ENCODE assay signal across 10 cellular contexts in genomic region chr5:90472783-90473182, GRCh38. TPM values are rescaled to one million over a fixed set of nuclear protein-coding genes. Genes with fewer than 3 reads are reported as not detected.
DNase-seq lines count a peak whose midpoint lies in the region; ATAC-seq and TF ChIP-seq lines count a peak whose summit lies in the region.
"Had no signal": no experiment of that assay in that cellular context is flagged by ENCODE, and none has a peak within 500 bp of the region (broad histone marks: within the 10 kb centered on the region; RNA-seq: fewer than 3 reads in every experiment).

No MANE protein-coding gene starts in this region.

- TF ChIP-seq POLR2A in Peyer's patch (IDR thresholded peaks at IDR 0.05) (no peak), prostate gland (IDR thresholded peaks at IDR 0.05) (no peak)

- H3K4me1 ChIP-seq in Peyer's patch (peaks cover 0 to 11% (median 0%) of the 10 kb centered on the region in 4 donors), prostate gland (replicated peaks) (no peaks in the 10 kb centered on the region)

- H3K27me3 ChIP-seq in Peyer's patch (no peaks in the 10 kb centered on the region), prostate gland (replicated peaks; ENCODE audit: insufficient read depth) (no peaks in the 10 kb centered on the region)

- DNase-seq in GM12864 (ENCODE audit: low read depth), result no peak
- DNase-seq in Peyer's patch, result no peak
- DNase-seq in epithelial cell of proximal tubule (ENCODE audit: low read depth), result no peak
- no peak for DNase-seq in prostate gland (ENCODE audit: low spot score)
- DNase-seq in CD1c-positive myeloid dendritic cell (ENCODE audit: extremely low spot score), result no peak
- DNase-seq in hepatic stellate cell (ENCODE audit: low spot score), result no peak
- no peak for DNase-seq in NCI-H524 (lab: John Stamatoyannopoulos, UW)
- DNase-seq: activated CD8-positive, alpha-beta memory T cell treated with anti-CD3 and anti-CD28 coated beads, Interleukin-2, amount 50 U/mL, for 48 hours had no signal

- no peak for TF ChIP-seq CTCF in GM12864 (IDR thresholded peaks at IDR 0.05; ENCODE audit: low read depth, low read length, missing control alignments)
- no peak for TF ChIP-seq CTCF in Peyer's patch (IDR thresholded peaks at IDR 0.05)
- no peak for TF ChIP-seq CTCF in epithelial cell of proximal tubule (conservative IDR thresholded peaks at IDR 0.05; ENCODE audit: low read depth, low read length)
- TF ChIP-seq CTCF in prostate gland (IDR thresholded peaks at IDR 0.05), result no peak

- no peaks in the 10 kb centered on the region for H3K36me3 ChIP-seq in Peyer's patch
- H3K36me3 ChIP-seq in prostate gland, result no peaks in the 10 kb centered on the region
- H3K36me3 ChIP-seq: neutrophil had no signal

- 78% methylated on average over 3 of the region's 3 CpGs for WGBS in prostate gland

- H3K27ac ChIP-seq in Peyer's patch (no peak overlapping the region), prostate gland (no peak overlapping the region)
- H3K27ac ChIP-seq: neutrophil had no signal

- no peaks in the 10 kb centered on the region for H3K9me3 ChIP-seq in Peyer's patch
- no peaks in the 10 kb centered on the region for H3K9me3 ChIP-seq in prostate gland
- H3K9me3 ChIP-seq: neutrophil had no signal

- intact Hi-C loops in prostate gland (cut with DNase I), result no loop called here

- H3K4me3 ChIP-seq in GM12864 (ENCODE audit: low read depth, low read length) (peak overlapping the region; percentile 73), Peyer's patch (peak overlapping the region; percentile 57 to 87 (median 82)), epithelial cell of proximal tubule (ENCODE audit: low read depth, low read length) (peak overlapping the region; percentile 95), prostate gland (peak overlapping the region; percentile 71 to 88)

- ATAC-seq in HG03460 (IDR thresholded peaks at IDR 0.05; ENCODE audit: unreplicated experiment), result no peak

RNA-seq across cellular contexts. Expression of gene MBLAC2, which starts 1.8 kb away (rescaled TPM):
- 1 to 10 TPM; 4.1 to 8.1 (median 5.0) TPM for total RNA-seq in Peyer's patch
- total RNA-seq in epithelial cell of proximal tubule, result 1.3 and 3.6 TPM in 2 replicates
- total RNA-seq in prostate gland, result 10 to 100 TPM in 1 of 2 donors, 1 to 10 TPM in 1; 3.9 to 12.9 TPM

RNA-seq across cellular contexts. Expression of gene POLR3G, which starts 1.9 kb away (rescaled TPM):
- total RNA-seq in Peyer's patch, result 1 to 10 TPM in 1 of 4 donors, under 1 TPM in 2, not detected in 1; 0.53 to 1.3 (median 0.76) TPM
- 25.2 and 28.4 TPM in 2 replicates for total RNA-seq in epithelial cell of proximal tubule
- total RNA-seq in prostate gland, result 1 to 10 TPM in 1 of 2 donors, under 1 TPM in 1; 0.18 to 6.4 TPM

RNA-seq across cellular contexts. Expression of gene LYSMD3, which starts 56.6 kb away (rescaled TPM):
- total RNA-seq in Peyer's patch, result 10 to 100 TPM; 10.8 to 21.9 (median 15.0) TPM
- total RNA-seq in epithelial cell of proximal tubule, result 6.5 and 8.6 TPM in 2 replicates
- total RNA-seq in prostate gland, result 10 to 100 TPM; 11.8 to 18.0 TPM
